In genomic region chr5:54525226-54525625, GRCh38 we compare ENCODE assay signal across 24 cellular contexts. TPM values are rescaled to one million over a fixed set of nuclear protein-coding genes. Genes with fewer than 3 reads are reported as not detected.
DNase-seq lines count a peak whose midpoint lies in the region; ATAC-seq and TF ChIP-seq lines count a peak whose summit lies in the region.
"Had no signal": no experiment of that assay in that cellular context is flagged by ENCODE, and none has a peak within 500 bp of the region (broad histone marks: within the 10 kb centered on the region; RNA-seq: fewer than 3 reads in every experiment).

No MANE protein-coding gene starts in this region.

- 31 to 62% (median 45%) methylated on average over 4 of the region's 4 CpGs for WGBS in stomach, 5 donors

- H3K27me3 ChIP-seq in CD4-positive, alpha-beta T cell (ENCODE audit: control insufficient read depth, insufficient read depth, low read length) = no peaks in the 10 kb centered on the region
- H3K27me3 ChIP-seq in ascending aorta = no peaks in the 10 kb centered on the region
- no peaks in the 10 kb centered on the region for H3K27me3 ChIP-seq in stomach
- H3K27me3 ChIP-seq: cardiac muscle cell, dorsolateral prefrontal cortex, gastrocnemius medialis, MG63, SJCRH30, vagina had no signal

- POLR2A ChIA-PET in CD4-positive, alpha-beta T cell (lab: Charles Lee) = interaction anchor here (0.9 to 1.1 kb wide), 2 partner anchors 21 to 124 kb away, joined by 5 read pairs; no protein-coding TSS in a partner anchor

- ATAC-seq in CD4-positive, alpha-beta T cell (ENCODE audit: poor library complexity) = no peak
- ATAC-seq: gastrocnemius medialis, GM12878 had no signal

- H3K27ac ChIP-seq in CD4-positive, alpha-beta T cell (ENCODE audit: low read depth, low read length) = no peak overlapping the region
- H3K27ac ChIP-seq in ascending aorta = peak overlapping the region; percentile 95 to 97
- H3K27ac ChIP-seq in stomach = peak overlapping the region in 4 of 5 donors; percentile 52 to 80 (median 72)
- H3K27ac ChIP-seq: SJCRH30, vagina had no signal

- H3K36me3 ChIP-seq in ascending aorta (peaks cover 0 to 9% of the 10 kb centered on the region in 2 donors), stomach (no peaks in the 10 kb centered on the region)
- H3K36me3 ChIP-seq: cardiac muscle cell, gastrocnemius medialis, SJCRH30, vagina had no signal

- intact Hi-C loops in CD4-positive, alpha-beta T cell (cut with DNase I, micrococcal nuclease) = no loop called here
- intact Hi-C loops in ascending aorta (cut with DNase I) = no loop called here
- intact Hi-C loops in stomach (cut with DNase I; ENCODE audit: low total_unique reads) = no loop called here

- H3K27me3 Mint-ChIP-seq in CD4-positive, alpha-beta T cell = no peaks in the 10 kb centered on the region
- H3K27me3 Mint-ChIP-seq in immature natural killer cell (ENCODE audit: low read depth in 3 of 3) (no peaks in the 10 kb centered on the region), osteocyte (ENCODE audit: unreplicated experiment) (no peaks in the 10 kb centered on the region)
- H3K27me3 Mint-ChIP-seq: CD4-positive, alpha-beta memory T cell had no signal

- peaks cover 12% of the 10 kb centered on the region for H3K4me1 Mint-ChIP-seq in CD4-positive, alpha-beta T cell (ENCODE audit: low read depth)
- H3K4me1 Mint-ChIP-seq in immature natural killer cell (peaks cover 0 to 12% of the 10 kb centered on the region in 2 donors), osteocyte (ENCODE audit: unreplicated experiment) (peaks cover 41% of the 10 kb centered on the region)

- no peaks in the 10 kb centered on the region for H3K9me3 Mint-ChIP-seq in CD4-positive, alpha-beta T cell
- H3K9me3 Mint-ChIP-seq in immature natural killer cell = no peaks in the 10 kb centered on the region
- no peaks in the 10 kb centered on the region for H3K9me3 Mint-ChIP-seq in osteocyte (ENCODE audit: unreplicated experiment)
- H3K9me3 Mint-ChIP-seq: CD4-positive, alpha-beta memory T cell; mesothelial cell of epicardium; T-helper 1 cell treated with Interleukin-12 subunit alpha and Interleukin-12 subunit beta and Interleukin-4 antibody, amounts not matched to agents 30 μg/mL and 1 μg/mL, for 36 hours had no signal

- no peak for TF ChIP-seq POLR2A in stomach (IDR thresholded peaks at IDR 0.05)

- H3K4me3 ChIP-seq in ascending aorta (peak overlapping the region; percentile 93 to 96), stomach (peak overlapping the region in 2 of 4 donors; percentile 14 to 96)
- H3K4me3 ChIP-seq: cardiac muscle cell, GM12878, SJCRH30 had no signal

- TF ChIP-seq CTCF in CD4-positive, alpha-beta T cell (IDR thresholded peaks at IDR 0.05) = no peak
- TF ChIP-seq CTCF in ascending aorta (IDR thresholded peaks at IDR 0.05) (no peak), stomach (IDR thresholded peaks at IDR 0.05) (no peak), osteocyte (IDR thresholded peaks at IDR 0.05) (no peak)

- H3K4me3 Mint-ChIP-seq in CD4-positive, alpha-beta T cell = peak overlapping the region; percentile 12
- H3K4me3 Mint-ChIP-seq in immature natural killer cell (peak overlapping the region in 4 of 5 donors; percentile 33 to 95 (median 94)), osteocyte (ENCODE audit: unreplicated experiment) (no peak overlapping the region)
- H3K4me3 Mint-ChIP-seq: mesothelial cell of epicardium; T-helper 1 cell treated with Interleukin-12 subunit alpha and Interleukin-12 subunit beta and Interleukin-4 antibody, amounts not matched to agents 30 μg/mL and 1 μg/mL, for 36 hours had no signal

- H3K4me1 ChIP-seq in ascending aorta (peaks cover 2 to 59% of the 10 kb centered on the region in 2 donors), stomach (peaks cover 68 to 100% (median 92%) of the 10 kb centered on the region in 4 donors)
- H3K4me1 ChIP-seq: SJCRH30 had no signal

- peaks cover 10% of the 10 kb centered on the region for H3K36me3 Mint-ChIP-seq in CD4-positive, alpha-beta T cell (ENCODE audit: low read depth)
- H3K36me3 Mint-ChIP-seq in immature natural killer cell (no peaks in the 10 kb centered on the region), osteocyte (ENCODE audit: unreplicated experiment) (peaks cover 5% of the 10 kb centered on the region)
- H3K36me3 Mint-ChIP-seq: mesothelial cell of epicardium had no signal

- no peak for DNase-seq in CD4-positive, alpha-beta T cell
- DNase-seq in ascending aorta (ENCODE audit: low spot score in 2 of 2) (no peak), immature natural killer cell (no peak), stomach (no peak), RPMI8226 (no peak), osteocyte (ENCODE audit: extremely low spot score, unreplicated experiment) (no peak), NCI-H2029 treated with DMSO at 0.1 percent for 48 hours (lab: John Stamatoyannopoulos, UW) (no peak)
- no peak for DNase-seq in stimulated activated naive CD4-positive, alpha-beta T cell treated with Interleukin-2 at 50 U/mL for 16 hours (lab: John Stamatoyannopoulos, UW)
- DNase-seq: activated CD8-positive, alpha-beta memory T cell treated with anti-CD3 and anti-CD28 coated beads, Interleukin-2, amount 50 U/mL, for 48 hours; activated gamma-delta T cell treated with Interleukin-2 at 50 U/mL for 16 hours; CD4-positive, alpha-beta memory T cell; gastrocnemius medialis; GOT3; NCI-H1694; NCI-H226; SJCRH30; stimulated activated CD4-positive, alpha-beta T cell treated with anti-CD3 and anti-CD28 coated beads, Interleukin-4, amount 100 ng/mL, for 4 hours had no signal

- CTCF ChIA-PET in CD4-positive, alpha-beta T cell (lab: Charles Lee) = interaction anchor here (3.2 kb wide), 1 partner anchor 8 kb away, joined by 13 read pairs; the partner anchor contains the start of gene SNX18

- TF ChIP-seq EP300 in stomach (IDR thresholded peaks at IDR 0.05) = no peak

- H3K9me3 ChIP-seq in CD4-positive, alpha-beta T cell (ENCODE audit: control insufficient read depth, low read length) = no peaks in the 10 kb centered on the region
- H3K9me3 ChIP-seq in ascending aorta (no peaks in the 10 kb centered on the region), stomach (no peaks in the 10 kb centered on the region)
- H3K9me3 ChIP-seq: gastrocnemius medialis, MG63, vagina had no signal

- no peak overlapping the region for H3K27ac Mint-ChIP-seq in CD4-positive, alpha-beta T cell
- H3K27ac Mint-ChIP-seq in immature natural killer cell (peak overlapping the region; percentile 11 to 90 (median 75)), osteocyte (ENCODE audit: unreplicated experiment) (no peak overlapping the region)
- H3K27ac Mint-ChIP-seq: mesothelial cell of epicardium; T-helper 1 cell treated with Interleukin-12 subunit alpha and Interleukin-12 subunit beta and Interleukin-4 antibody, amounts not matched to agents 30 μg/mL and 1 μg/mL, for 36 hours had no signal

RNA-seq across cellular contexts. Expression of gene SNX18, which starts 7.7 kb away (rescaled TPM):
- 10 to 100 TPM; 10.1 to 10.3 TPM for total RNA-seq in CD4-positive, alpha-beta T cell
- 200 TPM for total RNA-seq in ascending aorta
- 10 to 100 TPM in 1 of 3 donors, 1 to 10 TPM in 2; 1.5 to 10.2 (median 6.0) TPM for polyA plus RNA-seq in immature natural killer cell
- total RNA-seq in stomach = 10 to 100 TPM; 23.9 to 77.9 (median 40.4) TPM
- 10 to 100 TPM in 2 of 3 donors, 1 to 10 TPM in 1; 4.4 to 14.2 (median 12.5) TPM for polyA plus RNA-seq in stomach
- 27.3 and 28.8 TPM in 2 replicates for total RNA-seq in osteocyte

Comparison
In these comparisons a context has a peak if more than half of its experiments do, and no peak if none do; other contexts are left out.
1. H3K27ac Mint-ChIP-seq: peak in immature natural killer cell (6 of 6); none in CD4-positive, alpha-beta T cell (single experiment) and osteocyte (single experiment).